ENCODE assay signal across 1 cellular context in the genomic region with DNA sequence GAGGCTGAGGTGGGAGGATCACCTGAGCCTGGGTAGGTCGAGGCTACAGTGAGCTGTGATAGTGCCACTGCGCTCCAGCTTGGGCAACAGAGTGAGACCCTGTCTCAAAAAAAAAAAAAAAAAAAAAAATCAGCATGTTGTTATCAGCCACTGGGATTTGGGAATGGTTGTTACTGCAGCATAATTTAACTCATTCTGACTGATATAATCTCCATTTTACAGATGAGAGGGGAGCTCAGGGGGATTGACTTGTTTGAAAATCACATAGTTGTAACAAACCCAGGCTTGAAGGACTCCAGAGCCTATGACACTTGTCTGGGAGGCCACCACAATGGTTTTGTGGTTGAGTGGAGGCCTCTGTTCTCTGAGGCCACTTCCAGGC.
A peak's percentile ranks its signal among the peaks of the same experiment; 100 is the strongest.
TF ChIP-seq lines count a peak whose summit lies in the region.

No MANE protein-coding gene starts in this region.

TF ChIP-seq in K562, 482 proteins besides CTCF, POLR2A, EP300 and RAD21:
- TF ChIP-seq ZNF12 (CRISPR knock-in tag; IDR thresholded peaks at IDR 0.05) = peak; percentile 98
- no peak for TF ChIP-seq GABPB1 (CRISPR knock-in tag; IDR thresholded peaks at IDR 0.05)
- no peak for TF ChIP-seq E2F5 (CRISPR knock-in tag; IDR thresholded peaks at IDR 0.05)
- no peak for TF ChIP-seq KDM4B (IDR thresholded peaks at IDR 0.05; ENCODE audit: borderline replicate concordance in 2 of 2, low read depth in 1 of 2)
- TF ChIP-seq FOSL1 (tag; conservative IDR thresholded peaks at IDR 0.05) = no peak
